In the genomic region with DNA sequence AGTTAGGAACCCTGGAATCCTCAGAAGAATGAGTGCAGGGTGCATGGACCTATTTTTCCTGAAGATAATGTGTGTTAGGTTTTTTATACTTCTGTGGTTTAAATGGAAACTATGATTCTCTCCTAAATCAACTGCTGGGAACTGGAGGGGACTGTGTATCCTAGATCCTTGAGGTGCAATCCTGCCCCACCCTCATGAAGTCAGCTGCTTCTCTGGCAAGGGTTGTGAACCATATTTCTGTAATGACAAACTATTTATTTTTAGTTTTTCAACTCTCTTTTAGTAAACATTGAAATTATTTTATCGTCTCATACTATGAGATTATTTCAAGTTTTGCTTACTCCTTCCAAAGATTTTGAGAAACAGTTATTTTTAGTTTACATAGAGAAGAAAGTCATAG, we compare ENCODE assay signal across 18 cellular contexts. TPM values are rescaled to one million over a fixed set of nuclear protein-coding genes. Genes with fewer than 3 reads are reported as not detected.
"Had no signal": no experiment of that assay in that cellular context is flagged by ENCODE, and none has a peak within 500 bp of the region (broad histone marks: within the 10 kb centered on the region; RNA-seq: fewer than 3 reads in every experiment).

No MANE protein-coding gene starts in this region.

- DNase-seq: activated CD4-positive, CD25-positive, alpha-beta regulatory T cell treated with anti-CD3 and anti-CD28 coated beads, Interleukin-2, amount 50 U/mL, for 72 hours; activated gamma-delta T cell treated with Interleukin-2 at 50 U/mL for 16 hours; activated T-cell treated with anti-CD3 and anti-CD28 coated beads, Interleukin-2, amount 50 U/mL, for 72 hours; effector CD8-positive, alpha-beta T cell; foreskin melanocyte; left lung; midbrain; nephron progenitor cell; nucleus accumbens; stimulated activated CD4-positive, alpha-beta T cell treated with anti-CD3 and anti-CD28 coated beads, Interleukin-12 subunit alpha, Interleukin-12 subunit beta, amount 100 ng/mL, for 4 hours; stimulated activated CD4-positive, alpha-beta T cell treated with anti-CD3 and anti-CD28 coated beads, Interleukin-1b, Interleukin-23, amount 100 ng/mL, for 48 hours; stimulated activated CD8-positive, alpha-beta memory T cell treated with anti-CD3 and anti-CD28 coated beads, Interleukin-4, amount 100 ng/mL, for 48 hours; stimulated activated naive CD4-positive, alpha-beta T cell; tibial artery had no signal

- H3K36me3 ChIP-seq: left lung, tibial artery had no signal

- H3K4me1 ChIP-seq: left lung, tibial artery had no signal

- H3K9me3 ChIP-seq: left lung, tibial artery had no signal

- H3K4me3 ChIP-seq: left lung, tibial artery had no signal

- H3K27ac ChIP-seq: left lung, tibial artery, VCaP had no signal

- H3K27me3 ChIP-seq: left lung, tibial artery had no signal

- ATAC-seq: activated naive CD4-positive, alpha-beta T cell treated with anti-CD3 and anti-CD28 coated beads, Interleukin-2, amount 50 U/mL, for 72 hours; activated T-cell treated with anti-CD3 and anti-CD28 coated beads, Interleukin-2, amount 50 U/mL, for 72 hours; esophagus mucosa; left lung had no signal

RNA-seq across cellular contexts. Expression of gene VEGFC, which starts 25.8 kb away (rescaled TPM):
- total RNA-seq: activated CD8-positive, alpha-beta memory T cell treated with anti-CD3 and anti-CD28 coated beads for 36 hours; activated naive CD4-positive, alpha-beta T cell treated with anti-CD3 and anti-CD28 coated beads, Interleukin-2, amount 50 U/mL, for 72 hours; activated T-cell treated with anti-CD3 and anti-CD28 coated beads, Interleukin-2, amount 50 U/mL, for 72 hours had no signal
